In genomic region chr16:87297918-87298631, GRCh38 we compare ENCODE assay signal across 8 cellular contexts. TPM values are rescaled to one million over a fixed set of nuclear protein-coding genes. Genes with fewer than 3 reads are reported as not detected.
A peak's percentile ranks its signal among the peaks of the same experiment; 100 is the strongest.
DNase-seq lines count a peak whose midpoint lies in the region; ATAC-seq, FAIRE-seq and TF ChIP-seq lines count a peak whose summit lies in the region.

No MANE protein-coding gene starts in this region.

- no peak overlapping the region for H3K27ac Mint-ChIP-seq in activated T-cell treated with anti-CD3 and anti-CD28 coated beads, Interleukin-2, amount 50 U/mL, for 24 hours

- FAIRE-seq in RCC 7860 (lab: Jason Lieb, UNC), result no peak

- ATAC-seq in heart left ventricle, result peak in 2 of 4 donors; percentile 52 to 63
- ATAC-seq in GM18511 (IDR thresholded peaks at IDR 0.05; ENCODE audit: unreplicated experiment), result no peak

- no peak overlapping the region for H3K4me3 ChIP-seq in heart left ventricle
- H3K4me3 ChIP-seq in spleen, result no peak overlapping the region

- H3K36me3 ChIP-seq in heart left ventricle (no peaks in the 10 kb centered on the region), spleen (no peaks in the 10 kb centered on the region)

- DNase-seq in D341Med (ENCODE audit: low spot score) (peak; percentile 73), heart left ventricle (no peak), spleen (peak; percentile 70), RCC 7860 (ENCODE audit: low spot score) (no peak), GM19240 (ENCODE audit: insufficient read length, low spot score) (no peak)
- DNase-seq in activated T-cell treated with anti-CD3 and anti-CD28 coated beads, Interleukin-2, amount 50 U/mL, for 24 hours, result peak; percentile 52

- no peak overlapping the region for H3K27ac ChIP-seq in heart left ventricle
- no peak overlapping the region for H3K27ac ChIP-seq in spleen

- 45 to 54% (median 49%) methylated on average over 11 to 15 of the region's 15 CpGs for WGBS in heart left ventricle, 4 donors
- 41 to 55% (median 50%) methylated on average over 14 to 15 of the region's 15 CpGs for WGBS in spleen, 5 donors

- H3K9me3 ChIP-seq in heart left ventricle, result no peaks in the 10 kb centered on the region
- no peaks in the 10 kb centered on the region for H3K9me3 ChIP-seq in spleen

- intact Hi-C loops in heart left ventricle (cut with DNase I) (loop anchor here in 2 of 10 donors (1.0 to 5.0 kb wide), 2 partner anchors 735 to 736 kb away; no protein-coding TSS in a partner anchor), spleen (cut with DNase I; ENCODE audit: low total_unique reads) (no loop called here)

- TF ChIP-seq POLR2A in heart left ventricle (IDR thresholded peaks at IDR 0.05), result no peak
- no peak for TF ChIP-seq POLR2A in spleen (IDR thresholded peaks at IDR 0.05)

- H3K27me3 ChIP-seq in heart left ventricle (no peaks in the 10 kb centered on the region), spleen (replicated peaks in 1 of 7) (no peaks in the 10 kb centered on the region)

- H3K9me3 Mint-ChIP-seq in activated T-cell treated with anti-CD3 and anti-CD28 coated beads, Interleukin-2, amount 50 U/mL, for 24 hours, result no peaks in the 10 kb centered on the region

- TF ChIP-seq CTCF in LNCAP (IDR thresholded peaks at IDR 0.05) (peak; percentile 76), heart left ventricle (IDR thresholded peaks at IDR 0.05) (peak; percentile 30 to 67 (median 55)), spleen (IDR thresholded peaks at IDR 0.05 in 8 of 11, conservative IDR thresholded peaks at IDR 0.05 in 3 of 11) (peak in 10 of 11 experiments; percentile 6 to 72 (median 56))

- peaks cover 0 to 4% (median 0%) of the 10 kb centered on the region in 12 donors for H3K4me1 ChIP-seq in heart left ventricle
- H3K4me1 ChIP-seq in spleen, result peaks cover 0 to 4% (median 0%) of the 10 kb centered on the region in 6 donors

- peaks cover 9% of the 10 kb centered on the region for H3K36me3 Mint-ChIP-seq in activated T-cell treated with anti-CD3 and anti-CD28 coated beads, Interleukin-2, amount 50 U/mL, for 24 hours (ENCODE audit: low read depth)

- no peak overlapping the region for H3K4me3 Mint-ChIP-seq in activated T-cell treated with anti-CD3 and anti-CD28 coated beads, Interleukin-2, amount 50 U/mL, for 24 hours

- H3K4me1 Mint-ChIP-seq in activated T-cell treated with anti-CD3 and anti-CD28 coated beads, Interleukin-2, amount 50 U/mL, for 24 hours (ENCODE audit: low read depth), result peaks cover 4% of the 10 kb centered on the region

- H3K27me3 Mint-ChIP-seq in activated T-cell treated with anti-CD3 and anti-CD28 coated beads, Interleukin-2, amount 50 U/mL, for 24 hours, result no peaks in the 10 kb centered on the region

RNA-seq across cellular contexts. Expression of gene C16orf95, which starts 19.1 kb away (rescaled TPM):
- total RNA-seq in heart left ventricle (1 to 10 TPM in 7 of 9 donors, under 1 TPM in 2; 0.91 to 4.5 (median 3.3) TPM), spleen (1 to 10 TPM in 5 of 7 donors, not detected in 2; 1.0 to 2.6 (median 2.0) TPM)
- polyA plus RNA-seq in heart left ventricle (1 to 10 TPM; 1.8 to 2.4 TPM), spleen (1 to 10 TPM; 1.2 to 2.9 (median 2.8) TPM)

Comparison
In these comparisons a context has a peak if more than half of its experiments do, and no peak if none do; other contexts are left out.
1. DNase-seq: peak in D341Med (single experiment), activated T-cell treated with anti-CD3 and anti-CD28 coated beads, Interleukin-2, amount 50 U/mL, for 24 hours (single experiment) and spleen (single experiment); none in heart left ventricle (0 of 5), RCC 7860 (single experiment) and GM19240 (single experiment).
2. Peak in every context shown above with its lines, with median percentiles within 50 percentile points of each other: CTCF ChIP-seq.